Comparison of ENCODE assay signal across 8 cellular contexts in the genomic region with DNA sequence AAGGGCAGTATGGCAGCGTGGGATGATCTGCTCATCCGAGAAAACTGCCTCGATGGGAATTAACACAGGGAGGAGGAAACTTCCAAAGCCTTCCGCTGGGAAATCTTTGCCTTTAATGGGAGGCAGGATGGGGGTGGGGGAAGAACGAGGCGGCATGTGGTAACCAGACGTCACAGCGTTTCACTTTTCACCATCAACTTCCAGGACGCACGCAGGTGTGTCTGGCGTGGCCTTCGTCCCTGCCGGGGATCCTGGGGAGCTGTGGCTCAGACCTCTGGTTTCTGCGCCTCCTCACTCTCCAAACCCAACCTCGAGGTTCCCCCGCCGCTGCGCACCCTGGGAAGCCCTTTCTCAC. TPM values are rescaled to one million over a fixed set of nuclear protein-coding genes. Genes with fewer than 3 reads are reported as not detected.
DNase-seq lines count a peak whose midpoint lies in the region; TF ChIP-seq lines count a peak whose summit lies in the region.

No MANE protein-coding gene starts in this region.

- CTCF ChIA-PET in AG04449 (lab: Yijun Ruan, JAX), result no interaction called here

- TF ChIP-seq CTCF in AG04449 (IDR thresholded peaks at IDR 0.05; ENCODE audit: insufficient read depth, low read length, missing control alignments), result no peak
- TF ChIP-seq CTCF in cardiac fibroblast (IDR thresholded peaks at IDR 0.05; ENCODE audit: low read depth, low read length), result no peak

- POLR2A ChIA-PET in AG04449 (lab: Yijun Ruan, JAX), result no interaction called here

- H3K4me3 ChIP-seq in AG04449 (ENCODE audit: low read depth, low read length) (peak overlapping the region; percentile 75), MG63 (peak overlapping the region; percentile 58), cardiac fibroblast (replicated peaks in 1 of 2; ENCODE audit: low read depth in 2 of 2, low read length in 2 of 2) (peak overlapping the region; percentile 61 to 69), mesodermal cell (ENCODE audit: extremely low read depth, insufficient read depth, low read length, poor library complexity, severe bottlenecking) (peak overlapping the region; percentile 55)

- DNase-seq in AG04449 (ENCODE audit: low read depth, low spot score) (no peak), GM19240 (ENCODE audit: insufficient read length, low spot score) (peak; percentile 17), MG63 (no peak), cardiac fibroblast (ENCODE audit: low read depth in 2 of 2) (peak in 1 of 2 donors; percentile 24), 8988T (no peak), retina (no peak)
- no peak for DNase-seq in stimulated activated CD4-positive, alpha-beta T cell treated with anti-CD3 and anti-CD28 coated beads, Interleukin-15, amount 100 ng/mL, for 24 hours

- no peak overlapping the region for H3K27ac ChIP-seq in mesodermal cell (ENCODE audit: low read depth, low read length, severe bottlenecking)

- H3K27me3 ChIP-seq in MG63, result peaks cover 4% of the 10 kb centered on the region; the same call in 1 of the 2 replicates

- no peaks in the 10 kb centered on the region for H3K36me3 ChIP-seq in MG63
- H3K36me3 ChIP-seq in mesodermal cell (ENCODE audit: control insufficient read depth, insufficient read depth, low read length), result no peaks in the 10 kb centered on the region

- no peaks in the 10 kb centered on the region for H3K9me3 ChIP-seq in MG63
- H3K9me3 ChIP-seq in mesodermal cell (ENCODE audit: control insufficient read depth, low read length), result no peaks in the 10 kb centered on the region

- 7 to 8% methylated on average over 9 to 15 of the region's 18 CpGs for WGBS in mesodermal cell (ENCODE audit: insufficient coverage in 2 of 2), 2 experiments

- H3K4me1 ChIP-seq in mesodermal cell (ENCODE audit: control insufficient read depth, insufficient read depth, low read length, poor library complexity, severe bottlenecking), result no peaks in the 10 kb centered on the region

RNA-seq across cellular contexts. Expression of a gene that starts 0.3 kb away (rescaled TPM):
- not detected in 2 replicates for total RNA-seq in MG63 (2014; rRNA removed; shearing (Covaris generic); ENCODE audit: low replicate concordance)
- polyA plus RNA-seq in mesodermal cell (2013, experiment 1 of 2), result not detected
- not detected for polyA plus RNA-seq in mesodermal cell (2013, experiment 2 of 2)

RNA-seq across cellular contexts. Expression of a gene that starts 17.9 kb away (rescaled TPM):
- total RNA-seq in MG63 (2014; rRNA removed; shearing (Covaris generic); ENCODE audit: low replicate concordance), result 2.1 and 5.0 TPM in 2 replicates
- 2.8 TPM for polyA plus RNA-seq in mesodermal cell (2013, experiment 1 of 2)
- 2.6 TPM for polyA plus RNA-seq in mesodermal cell (2013, experiment 2 of 2)
